Comparison of ENCODE assay signal across 25 cellular contexts in the genomic region with DNA sequence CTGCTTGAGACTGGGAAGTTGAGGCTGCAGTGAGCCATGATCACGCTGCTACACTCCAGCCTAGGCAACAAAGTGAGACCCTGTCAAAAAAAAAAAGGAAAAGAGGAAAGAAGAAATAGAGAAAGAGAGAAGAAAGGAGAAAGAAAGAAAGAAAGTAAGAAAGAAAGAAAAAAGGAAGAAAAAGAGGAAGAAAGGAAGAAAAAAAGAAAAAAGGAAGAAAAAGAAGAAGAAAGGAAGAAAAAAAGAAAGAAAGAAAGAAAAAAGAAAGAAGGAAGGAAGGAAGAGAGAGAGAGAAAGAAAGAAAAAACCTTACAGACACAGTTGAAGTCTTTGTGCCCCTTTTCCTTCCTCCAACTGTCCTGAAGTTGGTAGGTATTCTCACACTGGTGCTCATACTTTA. TPM values are rescaled to one million over a fixed set of nuclear protein-coding genes. Genes with fewer than 3 reads are reported as not detected.
"Had no signal": no experiment of that assay in that cellular context is flagged by ENCODE, and none has a peak within 500 bp of the region (broad histone marks: within the 10 kb centered on the region; RNA-seq: fewer than 3 reads in every experiment).

No MANE protein-coding gene starts in this region.

- H3K27ac Mint-ChIP-seq: memory B cell; mesothelial cell of epicardium; natural killer cell treated with Interleukin-12 subunit alpha and Interleukin-12 subunit beta and Interleukin-15 and Interleukin-18, amount 100 ng/mL, for 72 hours; type B pancreatic cell had no signal

- ATAC-seq: left cardiac atrium; lower lobe of right lung; natural killer cell treated with Interleukin-12 subunit alpha and Interleukin-12 subunit beta and Interleukin-15 and Interleukin-18, amount 100 ng/mL, for 72 hours; psoas muscle; sciatic nerve had no signal

- H3K9me3 Mint-ChIP-seq: memory B cell; mesothelial cell of epicardium; natural killer cell treated with Interleukin-12 subunit alpha and Interleukin-12 subunit beta and Interleukin-15 and Interleukin-18, amount 100 ng/mL, for 72 hours; type B pancreatic cell had no signal

- H3K4me1 ChIP-seq: left ventricle myocardium inferior, lower lobe of right lung, psoas muscle had no signal

- FAIRE-seq: kidney, small intestine, urothelium cell line had no signal

- H3K27me3 ChIP-seq: hepatocyte, thyroid gland had no signal

- H3K36me3 Mint-ChIP-seq: memory B cell; mesothelial cell of epicardium; natural killer cell treated with Interleukin-12 subunit alpha and Interleukin-12 subunit beta and Interleukin-15 and Interleukin-18, amount 100 ng/mL, for 72 hours; type B pancreatic cell had no signal

- H3K4me3 Mint-ChIP-seq: memory B cell; mesothelial cell of epicardium; natural killer cell treated with Interleukin-12 subunit alpha and Interleukin-12 subunit beta and Interleukin-15 and Interleukin-18, amount 100 ng/mL, for 72 hours; type B pancreatic cell had no signal

- H3K79me2 ChIP-seq: hepatocyte had no signal

- H3K36me3 ChIP-seq: left ventricle myocardium inferior, lower lobe of right lung, stomach, thyroid gland had no signal

- H2AFZ ChIP-seq: hepatocyte had no signal

- H3K4me2 ChIP-seq: hepatocyte had no signal

- H3K9me3 ChIP-seq: left ventricle myocardium inferior, lower lobe of right lung, psoas muscle, stomach, thyroid gland had no signal

- H3K4me3 ChIP-seq: dorsolateral prefrontal cortex, hepatocyte, left ventricle myocardium inferior, lower lobe of right lung, psoas muscle, stomach, thyroid gland had no signal

- DNase-seq: cortex of kidney; dorsolateral prefrontal cortex; effector CD8-positive, alpha-beta T cell; foreskin melanocyte; head of caudate nucleus; kidney; left cardiac atrium; left ventricle myocardium inferior; lower lobe of right lung; psoas muscle; retina; small intestine; stimulated activated CD4-positive, alpha-beta T cell treated with anti-CD3 and anti-CD28 coated beads, Interleukin-12 subunit alpha, Interleukin-12 subunit beta, amount 100 ng/mL, for 4 hours; stimulated activated naive CD4-positive, alpha-beta T cell; stomach had no signal

- H3K27ac ChIP-seq: dorsolateral prefrontal cortex, hepatocyte, left ventricle myocardium inferior, lower lobe of right lung, psoas muscle, stomach, thyroid gland had no signal

RNA-seq across cellular contexts. Expression of a gene that starts 26.6 kb away (rescaled TPM):
- total RNA-seq: hepatocyte; kidney; lower lobe of right lung; mesothelial cell of epicardium; mucosa of gallbladder; myocyte; natural killer cell treated with Interleukin-12 subunit alpha and Interleukin-12 subunit beta and Interleukin-15 and Interleukin-18, amount 100 ng/mL, for 72 hours; stomach had no signal
- polyA plus RNA-seq: hepatocyte had no signal
